16 cellular contexts compared by ENCODE assay signal in genomic region chr1:28126212-28126611, GRCh38. TPM values are rescaled to one million over a fixed set of nuclear protein-coding genes. Genes with fewer than 3 reads are reported as not detected.
DNase-seq lines count a peak whose midpoint lies in the region; ATAC-seq and TF ChIP-seq lines count a peak whose summit lies in the region.
"Had no signal": no experiment of that assay in that cellular context is flagged by ENCODE, and none has a peak within 500 bp of the region (broad histone marks: within the 10 kb centered on the region; RNA-seq: fewer than 3 reads in every experiment).

No MANE protein-coding gene starts in this region.

- DNase-seq in left ventricle myocardium inferior (no peak), left ventricle myocardium superior (no peak), dorsolateral prefrontal cortex (no peak), upper lobe of left lung (no peak), NCI-H526 (lab: John Stamatoyannopoulos, UW) (no peak), NCI-H345 treated with DMSO at 0.1 percent for 48 hours (lab: John Stamatoyannopoulos, UW; ENCODE audit: unreplicated experiment) (no peak)
- DNase-seq: Caco-2, H9, NCI-H1048, NCI-H146, NCI-H345, PC-9 had no signal

- TF ChIP-seq EP300 in upper lobe of left lung (IDR thresholded peaks at IDR 0.05), result no peak

- no peak for TF ChIP-seq CTCF in left ventricle myocardium inferior (IDR thresholded peaks at IDR 0.05; ENCODE audit: borderline replicate concordance)
- TF ChIP-seq CTCF in dorsolateral prefrontal cortex (IDR thresholded peaks at IDR 0.05 in 54 of 56, conservative IDR thresholded peaks at IDR 0.05 in 2 of 56; ENCODE audit: low read depth in 1 of 56, partially characterized antibody in 56 of 56), result no peak
- TF ChIP-seq CTCF in upper lobe of left lung (IDR thresholded peaks at IDR 0.05), result no peak

- ATAC-seq in left ventricle myocardium superior (no peak), upper lobe of left lung (ENCODE audit: low FRiP score in 2 of 2) (no peak), HG02678 (IDR thresholded peaks at IDR 0.05; ENCODE audit: unreplicated experiment) (no peak)
- ATAC-seq: GM12878 had no signal

- H3K27me3 ChIP-seq in left ventricle myocardium inferior (ENCODE audit: low read depth) (peaks cover 11% of the 10 kb centered on the region), dorsolateral prefrontal cortex (no peaks in the 10 kb centered on the region), mucosa of rectum (ENCODE audit: control insufficient read depth in 2 of 2, insufficient read depth in 2 of 2, low read length in 2 of 2) (no peaks in the 10 kb centered on the region), upper lobe of left lung (no peaks in the 10 kb centered on the region)

- no peak overlapping the region for H3K4me3 ChIP-seq in left ventricle myocardium inferior
- H3K4me3 ChIP-seq in dorsolateral prefrontal cortex, result peak overlapping the region in 32 of 59 donors; percentile 1 to 53 (median 20)
- H3K4me3 ChIP-seq in mucosa of rectum (ENCODE audit: low read length in 2 of 2), result peak overlapping the region in 1 of 2 donors; percentile 39
- peak overlapping the region in 1 of 4 donors; percentile 4 for H3K4me3 ChIP-seq in upper lobe of left lung
- H3K4me3 ChIP-seq: GM12878, PC-9 had no signal

- H3K27ac ChIP-seq in left ventricle myocardium inferior (replicated peaks), result peak overlapping the region; percentile 27
- H3K27ac ChIP-seq in dorsolateral prefrontal cortex, result peak overlapping the region in 27 of 59 donors; percentile 4 to 63 (median 41)
- peak overlapping the region; percentile 5 to 22 for H3K27ac ChIP-seq in mucosa of rectum (ENCODE audit: low read depth in 2 of 2, low read length in 2 of 2)
- H3K27ac ChIP-seq in upper lobe of left lung, result peak overlapping the region in 3 of 4 donors; percentile 53 to 80 (median 63)
- H3K27ac ChIP-seq: 22Rv1, PC-9 had no signal

- no peak for TF ChIP-seq POLR2A in upper lobe of left lung (IDR thresholded peaks at IDR 0.05)

- no peaks in the 10 kb centered on the region for H3K36me3 ChIP-seq in left ventricle myocardium inferior
- no peaks in the 10 kb centered on the region for H3K36me3 ChIP-seq in mucosa of rectum (ENCODE audit: control insufficient read depth in 2 of 2, insufficient read depth in 2 of 2, low read length in 2 of 2)
- no peaks in the 10 kb centered on the region for H3K36me3 ChIP-seq in upper lobe of left lung

- no peak overlapping the region for H3K9ac ChIP-seq in mucosa of rectum (ENCODE audit: low read depth in 1 of 2, low read length in 2 of 2)

- H3K9me3 ChIP-seq in left ventricle myocardium inferior (replicated peaks) (no peaks in the 10 kb centered on the region), mucosa of rectum (ENCODE audit: control insufficient read depth in 2 of 2, low read length in 2 of 2) (no peaks in the 10 kb centered on the region), upper lobe of left lung (no peaks in the 10 kb centered on the region)
- H3K9me3 ChIP-seq: Caco-2 had no signal

- 61 to 71% methylated on average over 3 of the region's 3 CpGs for whole genome bisulfite sequencing in upper lobe of left lung, 2 donors

- H3K4me1 ChIP-seq in left ventricle myocardium inferior (no peaks in the 10 kb centered on the region), mucosa of rectum (ENCODE audit: control insufficient read depth in 2 of 2, insufficient read depth in 2 of 2, low read length in 2 of 2) (no peaks in the 10 kb centered on the region), upper lobe of left lung (peaks cover 0 to 7% (median 2%) of the 10 kb centered on the region in 4 donors)
- H3K4me1 ChIP-seq: Caco-2 had no signal

- intact Hi-C loops in left ventricle myocardium inferior (cut with micrococcal nuclease) (no loop called here), left ventricle myocardium superior (cut with micrococcal nuclease) (no loop called here), dorsolateral prefrontal cortex (cut with DNase I) (no loop called here)

RNA-seq across cellular contexts. Expression of gene EYA3, which starts 37.8 kb away (rescaled TPM):
- 16.9 TPM for total RNA-seq in left ventricle myocardium inferior
- total RNA-seq in left ventricle myocardium superior, result 21.1 TPM
- 10 to 100 TPM; 16.8 to 32.3 (median 23.9) TPM for total RNA-seq in dorsolateral prefrontal cortex
- total RNA-seq in upper lobe of left lung, result 10 to 100 TPM; 15.9 to 23.4 (median 22.0) TPM

RNA-seq across cellular contexts. Expression of gene PTAFR, which starts 50.3 kb away (rescaled TPM):
- 1.5 TPM for total RNA-seq in left ventricle myocardium inferior
- total RNA-seq in left ventricle myocardium superior, result 2.2 TPM
- total RNA-seq in dorsolateral prefrontal cortex, result 1 to 10 TPM in 118 of 120 experiments, under 1 TPM in 2; 0.76 to 9.2 (median 3.8) TPM
- total RNA-seq in upper lobe of left lung, result 10 to 100 TPM; 10.5 to 42.3 (median 22.0) TPM
